Comparison of ENCODE assay signal across 1 cellular context in genomic region chr2:43169091-43169936, GRCh38.
TF ChIP-seq lines count a peak whose summit lies in the region.

No MANE protein-coding gene starts in this region.

TF ChIP-seq in IMR-90, 13 proteins besides CTCF, POLR2A, EP300 and RAD21 (continued from another document):
- TF ChIP-seq CHD1 (IDR thresholded peaks at IDR 0.05; ENCODE audit: low read depth, low read length) = no peak
TF ChIP-seq in IMR-90: peak in this region for 0.
